ENCODE assay signal across 22 cellular contexts in genomic region chr11:9057032-9057431, GRCh38. TPM values are rescaled to one million over a fixed set of nuclear protein-coding genes. Genes with fewer than 3 reads are reported as not detected.
DNase-seq lines count a peak whose midpoint lies in the region; ATAC-seq and TF ChIP-seq lines count a peak whose summit lies in the region.
"Had no signal": no experiment of that assay in that cellular context is flagged by ENCODE, and none has a peak within 500 bp of the region (broad histone marks: within the 10 kb centered on the region; RNA-seq: fewer than 3 reads in every experiment).

No MANE protein-coding gene starts in this region.

- peaks cover 8% of the 10 kb centered on the region for H3K36me3 Mint-ChIP-seq in chondrocyte (ENCODE audit: low read depth)
- no peaks in the 10 kb centered on the region for H3K36me3 Mint-ChIP-seq in activated T-cell treated with anti-CD3 and anti-CD28 coated beads, Interleukin-2, amount 50 U/mL, for 24 hours (ENCODE audit: low read depth)
- H3K36me3 Mint-ChIP-seq: CD8-positive, alpha-beta T cell had no signal

- peaks cover 22% of the 10 kb centered on the region for H3K4me1 Mint-ChIP-seq in chondrocyte (ENCODE audit: low read depth)
- H3K4me1 Mint-ChIP-seq in activated T-cell treated with anti-CD3 and anti-CD28 coated beads, Interleukin-2, amount 50 U/mL, for 24 hours (ENCODE audit: low read depth): peaks cover 14% of the 10 kb centered on the region

- H3K4me3 Mint-ChIP-seq in chondrocyte (ENCODE audit: unreplicated experiment): no peak overlapping the region
- no peak overlapping the region for H3K4me3 Mint-ChIP-seq in activated T-cell treated with anti-CD3 and anti-CD28 coated beads, Interleukin-2, amount 50 U/mL, for 24 hours
- H3K4me3 Mint-ChIP-seq: CD8-positive, alpha-beta T cell; endodermal cell had no signal

- H4K20me1 ChIP-seq in SK-N-SH (ENCODE audit: insufficient read depth): no peaks in the 10 kb centered on the region

- TF ChIP-seq RAD21 in SK-N-SH (IDR thresholded peaks at IDR 0.05; ENCODE audit: low read length): no peak

- H3K27me3 Mint-ChIP-seq in chondrocyte (ENCODE audit: low read depth): no peaks in the 10 kb centered on the region
- H3K27me3 Mint-ChIP-seq in activated T-cell treated with anti-CD3 and anti-CD28 coated beads, Interleukin-2, amount 50 U/mL, for 24 hours: peaks cover 20% of the 10 kb centered on the region

- no peaks in the 10 kb centered on the region for H3K27me3 ChIP-seq in SK-N-SH (ENCODE audit: insufficient read depth)
- H3K27me3 ChIP-seq: neutrophil, sigmoid colon had no signal

- TF ChIP-seq CTCF in SK-N-SH (IDR thresholded peaks at IDR 0.05): no peak
- no peak for TF ChIP-seq CTCF in chondrocyte (IDR thresholded peaks at IDR 0.05)

- CTCF ChIA-PET in SK-N-SH (lab: Yijun Ruan, JAX): interaction anchor here (1.3 to 2.3 kb wide), 3 partner anchors 42 to 80 kb away, joined by 3 to 7 read pairs (median 5); no protein-coding TSS in a partner anchor

- no peak overlapping the region for H3K9ac ChIP-seq in SK-N-SH

- no peaks in the 10 kb centered on the region for H3K36me3 ChIP-seq in SK-N-SH (replicated peaks in 1 of 2; ENCODE audit: control insufficient read depth in 1 of 2, insufficient read depth in 2 of 2, low read length in 1 of 2)
- H3K36me3 ChIP-seq: neutrophil, sigmoid colon had no signal

- no peak overlapping the region for H3K4me3 ChIP-seq in SK-N-SH (ENCODE audit: low read depth in 2 of 2, low read length in 1 of 2)
- H3K4me3 ChIP-seq: sigmoid colon had no signal

- DNase-seq in SK-N-SH (no peak), NCI-H2196 (lab: John Stamatoyannopoulos, UW; ENCODE audit: unreplicated experiment) (peak; percentile 54), chondrocyte (ENCODE audit: low spot score) (no peak), stromal cell of bone marrow (ENCODE audit: low read depth) (peak; percentile 54)
- no peak for DNase-seq in activated CD4-positive, CD25-positive, alpha-beta regulatory T cell (lab: John Stamatoyannopoulos, UW)
- no peak for DNase-seq in activated T-cell treated with anti-CD3 and anti-CD28 coated beads, Interleukin-2, amount 50 U/mL, for 24 hours
- DNase-seq: ACHN; activated CD4-positive, alpha-beta T cell treated with anti-CD3 and anti-CD28 coated beads for 1 hour; amniotic stem cell; CD8-positive, alpha-beta T cell; endodermal cell; left colon; MM.1S; NCI-H226; sigmoid colon; T-helper 9 cell had no signal

- no peaks in the 10 kb centered on the region for H3K9me3 ChIP-seq in SK-N-SH
- H3K9me3 ChIP-seq: neutrophil, sigmoid colon had no signal

- no peaks in the 10 kb centered on the region for H3K9me2 ChIP-seq in SK-N-SH

- H3K4me1 ChIP-seq in SK-N-SH (ENCODE audit: control insufficient read depth in 1 of 2, insufficient read depth in 2 of 2, low read depth in 1 of 2, low read length in 1 of 2): peaks cover 0 to 4% of the 10 kb centered on the region in 2 experiments; a peak in 1 of 4 replicates

- ATAC-seq in SK-N-SH treated with all-trans-retinoic acid at 6 μM for 48 hours (no peak), GM21447 (IDR thresholded peaks at IDR 0.05; ENCODE audit: unreplicated experiment) (no peak)
- ATAC-seq: CD8-positive, alpha-beta T cell; HepG2; left colon had no signal

- no peak overlapping the region for H3K27ac ChIP-seq in SK-N-SH (ENCODE audit: low read depth in 2 of 2, low read length in 1 of 2)
- H3K27ac ChIP-seq: neutrophil had no signal

- H2AFZ ChIP-seq in SK-N-SH (ENCODE audit: low read depth): no peak overlapping the region

- no peaks in the 10 kb centered on the region for H3F3A ChIP-seq in SK-N-SH (replicated peaks; ENCODE audit: insufficient read depth)

- H3K9me3 Mint-ChIP-seq in chondrocyte (ENCODE audit: low read depth): no peaks in the 10 kb centered on the region
- no peaks in the 10 kb centered on the region for H3K9me3 Mint-ChIP-seq in activated T-cell treated with anti-CD3 and anti-CD28 coated beads, Interleukin-2, amount 50 U/mL, for 24 hours
- H3K9me3 Mint-ChIP-seq: CD8-positive, alpha-beta T cell; endodermal cell had no signal

- no peak overlapping the region for H3K4me2 ChIP-seq in SK-N-SH

- WGBS in SK-N-SH (ENCODE audit: low lambda C conversion rate): 55% methylated on average over 2 of the region's 2 CpGs

- POLR2A ChIA-PET in SK-N-SH (lab: Yijun Ruan, JAX): no interaction called here

- no peaks in the 10 kb centered on the region for H3K79me2 ChIP-seq in SK-N-SH (ENCODE audit: insufficient read depth)

- peak overlapping the region; percentile 53 for H3K27ac Mint-ChIP-seq in chondrocyte (ENCODE audit: unreplicated experiment)
- no peak overlapping the region for H3K27ac Mint-ChIP-seq in activated T-cell treated with anti-CD3 and anti-CD28 coated beads, Interleukin-2, amount 50 U/mL, for 24 hours
- H3K27ac Mint-ChIP-seq: CD8-positive, alpha-beta T cell; endodermal cell had no signal

- no peak for TF ChIP-seq EP300 in SK-N-SH (IDR thresholded peaks at IDR 0.05; ENCODE audit: borderline replicate concordance in 1 of 2, low read depth in 1 of 2, low read length in 1 of 2)

TF ChIP-seq in SK-N-SH treated with all-trans-retinoic acid at 6 μM for 48 hours, 23 proteins besides CTCF, POLR2A, EP300 and RAD21:
- TF ChIP-seq CSRNP3 (CRISPR knock-in tag; IDR thresholded peaks at IDR 0.05) (no peak), SNAI2 (CRISPR knock-in tag; IDR thresholded peaks at IDR 0.05) (peak; percentile 86; the same call in 1 of the 2 replicates), ISL1 (CRISPR knock-in tag; IDR thresholded peaks at IDR 0.05) (peak; percentile 57), ZFP3 (CRISPR knock-in tag; IDR thresholded peaks at IDR 0.05) (no peak), TCF4 (CRISPR knock-in tag; IDR thresholded peaks at IDR 0.05; ENCODE audit: borderline replicate concordance) (peak; percentile 67; the same call in 1 of the 2 replicates)

TF ChIP-seq in SK-N-SH, 30 proteins besides CTCF, POLR2A, EP300 and RAD21:
- TF ChIP-seq GABPA (IDR thresholded peaks at IDR 0.05; ENCODE audit: low read depth) (no peak), NRF1 (IDR thresholded peaks at IDR 0.05; ENCODE audit: low read depth, low read length) (no peak), ELF1 (IDR thresholded peaks at IDR 0.05) (no peak)

RNA-seq across cellular contexts. Expression of gene SCUBE2, which starts 34.4 kb away (rescaled TPM):
- 0.70 and 0.76 TPM in 2 replicates for polyA plus RNA-seq in SK-N-SH (2012; rRNA removed)
- 0.79 and 0.88 TPM in 2 replicates for polyA plus RNA-seq in SK-N-SH (2012; cell fraction: cytosol; rRNA removed)
- 1.2 and 1.4 TPM in 2 replicates for polyA plus RNA-seq in SK-N-SH (2012; cell fraction: nucleus; rRNA removed)
- total RNA-seq in chondrocyte: 2.0 to 5.0 TPM (median 4.6 TPM) in 3 replicates
- total RNA-seq: CD8-positive, alpha-beta T cell; G401; HepG2; mononuclear cell had no signal

RNA-seq across cellular contexts. Expression of gene NRIP3, which starts 53.2 kb away (rescaled TPM):
- polyA plus RNA-seq in SK-N-SH (2012; rRNA removed): 2.1 and 2.6 TPM in 2 replicates
- polyA plus RNA-seq in SK-N-SH (2012; cell fraction: cytosol; rRNA removed): 1.7 and 2.3 TPM in 2 replicates
- 1.7 and 3.4 TPM in 2 replicates for polyA plus RNA-seq in SK-N-SH (2012; cell fraction: nucleus; rRNA removed)
- 1.6 to 3.5 TPM (median 2.9 TPM) in 3 replicates for total RNA-seq in chondrocyte

Comparison
In these comparisons a context has a peak if more than half of its experiments do, and no peak if none do; other contexts are left out.
1. DNase-seq: peak in NCI-H2196 (single experiment) and stromal cell of bone marrow (single experiment); none in SK-N-SH (single experiment), chondrocyte (single experiment), activated CD4-positive, CD25-positive, alpha-beta regulatory T cell (0 of 4) and activated T-cell treated with anti-CD3 and anti-CD28 coated beads, Interleukin-2, amount 50 U/mL, for 24 hours (single experiment).